ENCODE assay signal across 2 cellular contexts in genomic region chr1:78009836-78010235, GRCh38.
TF ChIP-seq lines count a peak whose summit lies in the region.

No MANE protein-coding gene starts in this region.

TF ChIP-seq in IMR-90, 13 proteins besides CTCF, POLR2A, EP300 and RAD21:
- TF ChIP-seq MAZ (IDR thresholded peaks at IDR 0.05; ENCODE audit: borderline replicate concordance, low read depth, low read length): no peak
- no peak for TF ChIP-seq FOS (IDR thresholded peaks at IDR 0.05; ENCODE audit: low read depth, low read length)
TF ChIP-seq in IMR-90: peak in this region for 0.

TF ChIP-seq in GM12878, 131 proteins besides CTCF, POLR2A, EP300 and RAD21:
- TF ChIP-seq POLR2AphosphoS5 (IDR thresholded peaks at IDR 0.05; ENCODE audit: low read length) (no peak), PKNOX1 (IDR thresholded peaks at IDR 0.05) (no peak), ZNF622 (IDR thresholded peaks at IDR 0.05) (no peak), RBBP5 (conservative IDR thresholded peaks at IDR 0.05) (no peak), NRF1 (conservative IDR thresholded peaks at IDR 0.05; ENCODE audit: low read depth, low read length) (no peak), MTA2 (IDR thresholded peaks at IDR 0.05; ENCODE audit: low read depth) (no peak), RB1 (IDR thresholded peaks at IDR 0.05; ENCODE audit: borderline replicate concordance) (no peak), NR2F1 (conservative IDR thresholded peaks at IDR 0.05) (no peak)
